In the genomic region with DNA sequence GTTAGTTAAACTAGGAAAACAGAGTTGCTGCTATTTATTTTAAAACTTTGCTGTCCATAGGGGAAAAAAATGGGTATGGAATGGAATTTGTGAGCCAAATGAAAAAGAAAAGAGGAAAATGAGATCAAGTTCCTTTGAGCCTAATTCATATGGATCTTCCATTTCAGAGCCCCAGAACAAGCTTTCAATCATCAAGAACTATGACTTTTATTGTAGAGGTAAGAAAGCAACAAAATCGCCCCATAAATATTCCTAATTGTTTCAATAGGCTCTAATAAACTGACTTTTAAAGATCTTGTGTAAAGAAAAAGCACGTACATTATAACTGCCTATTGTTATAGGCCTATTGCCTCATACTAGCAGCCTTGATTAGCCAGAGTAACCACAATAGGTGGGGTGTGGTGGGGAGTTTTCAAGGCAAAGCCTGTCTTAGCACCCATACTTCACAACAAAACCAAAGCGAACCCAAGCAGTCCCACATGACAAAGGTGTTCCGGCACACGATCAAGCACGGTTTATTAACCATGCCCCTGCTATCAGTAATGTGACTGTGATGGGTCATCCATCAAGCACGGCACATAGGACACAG, we compare ENCODE assay signal across 29 cellular contexts. TPM values are rescaled to one million over a fixed set of nuclear protein-coding genes. Genes with fewer than 3 reads are reported as not detected.
DNase-seq lines count a peak whose midpoint lies in the region; ATAC-seq, FAIRE-seq and TF ChIP-seq lines count a peak whose summit lies in the region.
"Had no signal": no experiment of that assay in that cellular context is flagged by ENCODE, and none has a peak within 500 bp of the region (broad histone marks: within the 10 kb centered on the region; RNA-seq: fewer than 3 reads in every experiment).

No MANE protein-coding gene starts in this region.

- peaks cover 18% of the 10 kb centered on the region for H3K79me2 ChIP-seq in mesendoderm (ENCODE audit: control insufficient read depth, insufficient read depth, low read length)

- H3K27me3 ChIP-seq in mesendoderm (ENCODE audit: insufficient read depth, low read length, poor library complexity) = no peaks in the 10 kb centered on the region
- H3K27me3 ChIP-seq: foreskin keratinocyte had no signal

- peak; percentile 75 for DNase-seq in NK-92 treated with Interleukin-12 subunit alpha and Interleukin-12 subunit beta, amount 100 ng/mL, for 24 hours (lab: John Stamatoyannopoulos, UW)
- DNase-seq in NK-92 (lab: John Stamatoyannopoulos, UW; ENCODE audit: unreplicated experiment) = no peak
- DNase-seq in central memory CD8-positive, alpha-beta T cell (ENCODE audit: low spot score in 2 of 2) = no peak
- DNase-seq in mesendoderm = no peak
- DNase-seq in type B pancreatic cell (ENCODE audit: extremely low spot score, unreplicated experiment) = no peak
- no peak for DNase-seq in chondrocyte (ENCODE audit: low spot score)
- DNase-seq in activated CD8-positive, alpha-beta T cell treated with anti-CD3 and anti-CD28 coated beads, Interleukin-2, amount 10 ng/mL, durations not matched to agents 7 days and 5 days = no peak
- no peak for DNase-seq in RCC 7860 (ENCODE audit: low spot score)
- DNase-seq: 8988T; activated CD8-positive, alpha-beta memory T cell treated with anti-CD3 and anti-CD28 coated beads for 24 hours; activated gamma-delta T cell; activated T-cell treated with anti-CD3 and anti-CD28 coated beads, Interleukin-2, amount 50 U/mL, for 1 hour; CD4-positive, CD25-positive, alpha-beta regulatory T cell; effector CD4-positive, alpha-beta T cell; erythroblast; foreskin keratinocyte; heart right ventricle; left cardiac atrium; NCI-H1105 treated with DMSO at 0.1 percent for 48 hours; NCI-H1930; NCI-H748 treated with DMSO at 0.1 percent for 48 hours; OCI-M1; psoas muscle; SK-N-SH; stimulated activated CD4-positive, alpha-beta T cell treated with anti-CD3 and anti-CD28 coated beads, Interleukin-15, amount 100 ng/mL, for 24 hours; stimulated activated naive CD8-positive, alpha-beta T cell treated with anti-CD3 and anti-CD28 coated beads, Interleukin-15, Interleukin-2, amounts not matched to agents 100 U/mL and 50 U/mL, for 24 hours had no signal

- no peak for TF ChIP-seq CTCF in type B pancreatic cell (conservative IDR thresholded peaks at IDR 0.05)
- TF ChIP-seq CTCF in chondrocyte (IDR thresholded peaks at IDR 0.05) = no peak

- no peak overlapping the region for H3K23ac ChIP-seq in mesendoderm (ENCODE audit: low read length)

- H3K27me3 Mint-ChIP-seq in central memory CD8-positive, alpha-beta T cell = peaks cover 37% of the 10 kb centered on the region
- H3K27me3 Mint-ChIP-seq in type B pancreatic cell (no peaks in the 10 kb centered on the region), chondrocyte (ENCODE audit: low read depth) (peaks cover 6% of the 10 kb centered on the region)
- peaks cover 16% of the 10 kb centered on the region for H3K27me3 Mint-ChIP-seq in activated CD8-positive, alpha-beta T cell treated with anti-CD3 and anti-CD28 coated beads, Interleukin-2, amount 10 ng/mL, durations not matched to agents 7 days and 5 days (ENCODE audit: low read depth)

- H3K36me3 Mint-ChIP-seq in central memory CD8-positive, alpha-beta T cell (ENCODE audit: insufficient read depth) = peaks cover 2% of the 10 kb centered on the region
- H3K36me3 Mint-ChIP-seq in type B pancreatic cell (peaks cover 12% of the 10 kb centered on the region), chondrocyte (ENCODE audit: low read depth) (no peaks in the 10 kb centered on the region)
- H3K36me3 Mint-ChIP-seq in activated CD8-positive, alpha-beta T cell treated with anti-CD3 and anti-CD28 coated beads, Interleukin-2, amount 10 ng/mL, durations not matched to agents 7 days and 5 days (ENCODE audit: low read depth) = no peaks in the 10 kb centered on the region
- H3K36me3 Mint-ChIP-seq: CD4-positive, CD25-positive, alpha-beta regulatory T cell had no signal

- H2BK15ac ChIP-seq in mesendoderm (replicated peaks; ENCODE audit: low read depth) = no peak overlapping the region

- H3K4me2 ChIP-seq in mesendoderm (ENCODE audit: low read length) = no peak overlapping the region
- H3K4me2 ChIP-seq: SK-N-SH had no signal

- no peak overlapping the region for H3K9ac ChIP-seq in mesendoderm (ENCODE audit: low read length)
- H3K9ac ChIP-seq: SK-N-SH had no signal

- no peak overlapping the region for H3K18ac ChIP-seq in mesendoderm (ENCODE audit: low read length)

- no CpG with 5 or more reads among the region's 7 CpGs for WGBS in mesendoderm (ENCODE audit: extremely low coverage, insufficient coverage, low lambda C conversion rate)

- no peak overlapping the region for H3K4ac ChIP-seq in mesendoderm (ENCODE audit: low read depth, low read length)

- no peaks in the 10 kb centered on the region for H3K9me3 Mint-ChIP-seq in central memory CD8-positive, alpha-beta T cell
- H3K9me3 Mint-ChIP-seq in type B pancreatic cell (no peaks in the 10 kb centered on the region), chondrocyte (ENCODE audit: low read depth) (no peaks in the 10 kb centered on the region)
- no peaks in the 10 kb centered on the region for H3K9me3 Mint-ChIP-seq in activated CD8-positive, alpha-beta T cell treated with anti-CD3 and anti-CD28 coated beads, Interleukin-2, amount 10 ng/mL, durations not matched to agents 7 days and 5 days (ENCODE audit: insufficient read depth)
- H3K9me3 Mint-ChIP-seq: T-helper 1 cell treated with Interleukin-12 subunit alpha and Interleukin-12 subunit beta and Interleukin-4 antibody, amounts not matched to agents 30 μg/mL and 1 μg/mL, for 36 hours had no signal

- H4K5ac ChIP-seq in mesendoderm (ENCODE audit: low read length) = no peak overlapping the region

- no peak overlapping the region for H3K27ac Mint-ChIP-seq in central memory CD8-positive, alpha-beta T cell (ENCODE audit: low read depth)
- H3K27ac Mint-ChIP-seq in type B pancreatic cell (peak overlapping the region; percentile 79), chondrocyte (ENCODE audit: unreplicated experiment) (no peak overlapping the region)
- no peak overlapping the region for H3K27ac Mint-ChIP-seq in activated CD8-positive, alpha-beta T cell treated with anti-CD3 and anti-CD28 coated beads, Interleukin-2, amount 10 ng/mL, durations not matched to agents 7 days and 5 days
- H3K27ac Mint-ChIP-seq: CD4-positive, CD25-positive, alpha-beta regulatory T cell had no signal

- H4K8ac ChIP-seq in mesendoderm (ENCODE audit: low read depth, low read length) = no peak overlapping the region

- no peak overlapping the region for H3K4me3 Mint-ChIP-seq in central memory CD8-positive, alpha-beta T cell
- H3K4me3 Mint-ChIP-seq in type B pancreatic cell = peak overlapping the region; percentile 33
- no peak overlapping the region for H3K4me3 Mint-ChIP-seq in chondrocyte (ENCODE audit: unreplicated experiment)
- no peak overlapping the region for H3K4me3 Mint-ChIP-seq in activated CD8-positive, alpha-beta T cell treated with anti-CD3 and anti-CD28 coated beads, Interleukin-2, amount 10 ng/mL, durations not matched to agents 7 days and 5 days
- H3K4me3 Mint-ChIP-seq: CD4-positive, CD25-positive, alpha-beta regulatory T cell; T-helper 1 cell treated with Interleukin-12 subunit alpha and Interleukin-12 subunit beta and Interleukin-4 antibody, amounts not matched to agents 30 μg/mL and 1 μg/mL, for 36 hours had no signal

- no peak overlapping the region for H2BK120ac ChIP-seq in mesendoderm (ENCODE audit: low read depth, low read length)

- peaks cover 3% of the 10 kb centered on the region for H3K4me1 ChIP-seq in mesendoderm (ENCODE audit: control insufficient read depth, low read depth, low read length)
- H3K4me1 ChIP-seq: psoas muscle had no signal

- no peak overlapping the region for H2BK5ac ChIP-seq in mesendoderm (ENCODE audit: low read length)

- H3K36me3 ChIP-seq in mesendoderm (ENCODE audit: control insufficient read depth, insufficient read depth, low read length) = no peaks in the 10 kb centered on the region
- H3K36me3 ChIP-seq: heart right ventricle, thoracic aorta had no signal

- ATAC-seq in central memory CD8-positive, alpha-beta T cell (replicated peaks; ENCODE audit: extremely low read depth, poor library complexity, severe bottlenecking) = peak; percentile 26
- ATAC-seq in activated CD8-positive, alpha-beta T cell treated with anti-CD3 and anti-CD28 coated beads, Interleukin-2, amount 10 ng/mL, durations not matched to agents 7 days and 5 days = no peak
- ATAC-seq: heart right ventricle; psoas muscle; stimulated activated naive CD8-positive, alpha-beta T cell treated with anti-CD3 and anti-CD28 coated beads, Interleukin-15, Interleukin-2, amounts not matched to agents 100 U/mL and 50 U/mL, for 24 hours had no signal

- no peaks in the 10 kb centered on the region for H3K4me1 Mint-ChIP-seq in central memory CD8-positive, alpha-beta T cell
- H3K4me1 Mint-ChIP-seq in type B pancreatic cell (ENCODE audit: unreplicated experiment) = peaks cover 39% of the 10 kb centered on the region
- no peaks in the 10 kb centered on the region for H3K4me1 Mint-ChIP-seq in chondrocyte (ENCODE audit: low read depth)
- peaks cover 7% of the 10 kb centered on the region for H3K4me1 Mint-ChIP-seq in activated CD8-positive, alpha-beta T cell treated with anti-CD3 and anti-CD28 coated beads, Interleukin-2, amount 10 ng/mL, durations not matched to agents 7 days and 5 days (ENCODE audit: low read depth)

- H3K79me1 ChIP-seq in mesendoderm (ENCODE audit: low read length) = peaks cover 5% of the 10 kb centered on the region

- no peak overlapping the region for H3K4me3 ChIP-seq in mesendoderm (ENCODE audit: low read length)
- H3K4me3 ChIP-seq: heart right ventricle, psoas muscle, thoracic aorta had no signal

- CTCF ChIA-PET in activated CD8-positive, alpha-beta T cell treated with anti-CD3 and anti-CD28 coated beads, Interleukin-2, amount 10 ng/mL, durations not matched to agents 7 days and 5 days (lab: Charles Lee) = no interaction called here

- FAIRE-seq in RCC 7860 (lab: Jason Lieb, UNC) = no peak
- FAIRE-seq: H1 had no signal

- H2AK5ac ChIP-seq in mesendoderm (ENCODE audit: low read length) = no peak overlapping the region

- H3K56ac ChIP-seq in mesendoderm (ENCODE audit: low read length) = peak overlapping the region; percentile 11

- no peak overlapping the region for H3K27ac ChIP-seq in mesendoderm (ENCODE audit: low read depth, low read length)
- H3K27ac ChIP-seq: foreskin keratinocyte, psoas muscle, thoracic aorta had no signal

- POLR2A ChIA-PET in activated CD8-positive, alpha-beta T cell treated with anti-CD3 and anti-CD28 coated beads, Interleukin-2, amount 10 ng/mL, durations not matched to agents 7 days and 5 days (lab: Charles Lee) = no interaction called here

RNA-seq across cellular contexts. Expression of gene RBM47, which starts 44.4 kb away (rescaled TPM):
- 50.9 TPM for polyA plus RNA-seq in mesendoderm (2013, experiment 1 of 2)
- 51.8 TPM for polyA plus RNA-seq in mesendoderm (2013, experiment 2 of 2)
- total RNA-seq in type B pancreatic cell (ENCODE audit: low replicate concordance) = 53.5 and 97.1 TPM in 2 replicates
- 0.12 to 0.26 TPM (median 0.12 TPM) in 3 replicates for total RNA-seq in chondrocyte
- under 1 TPM; 0.60 to 0.66 TPM for total RNA-seq in activated CD8-positive, alpha-beta T cell treated with anti-CD3 and anti-CD28 coated beads, Interleukin-2, amount 10 ng/mL, durations not matched to agents 7 days and 5 days

Comparison
In these comparisons a context has a peak if more than half of its experiments do, and no peak if none do; other contexts are left out.
1. RNA of gene RBM47, which starts 44.4 kb away (total RNA-seq): 53.5 to 97.1 TPM in type B pancreatic cell; 0.60 to 0.66 TPM in activated CD8-positive, alpha-beta T cell treated with anti-CD3 and anti-CD28 coated beads, Interleukin-2, amount 10 ng/mL, durations not matched to agents 7 days and 5 days and 0.12 to 0.26 TPM in chondrocyte; every median in the first group is over 10 times any median in the second.